Comparison of ENCODE assay signal across 1 cellular context in the genomic region with DNA sequence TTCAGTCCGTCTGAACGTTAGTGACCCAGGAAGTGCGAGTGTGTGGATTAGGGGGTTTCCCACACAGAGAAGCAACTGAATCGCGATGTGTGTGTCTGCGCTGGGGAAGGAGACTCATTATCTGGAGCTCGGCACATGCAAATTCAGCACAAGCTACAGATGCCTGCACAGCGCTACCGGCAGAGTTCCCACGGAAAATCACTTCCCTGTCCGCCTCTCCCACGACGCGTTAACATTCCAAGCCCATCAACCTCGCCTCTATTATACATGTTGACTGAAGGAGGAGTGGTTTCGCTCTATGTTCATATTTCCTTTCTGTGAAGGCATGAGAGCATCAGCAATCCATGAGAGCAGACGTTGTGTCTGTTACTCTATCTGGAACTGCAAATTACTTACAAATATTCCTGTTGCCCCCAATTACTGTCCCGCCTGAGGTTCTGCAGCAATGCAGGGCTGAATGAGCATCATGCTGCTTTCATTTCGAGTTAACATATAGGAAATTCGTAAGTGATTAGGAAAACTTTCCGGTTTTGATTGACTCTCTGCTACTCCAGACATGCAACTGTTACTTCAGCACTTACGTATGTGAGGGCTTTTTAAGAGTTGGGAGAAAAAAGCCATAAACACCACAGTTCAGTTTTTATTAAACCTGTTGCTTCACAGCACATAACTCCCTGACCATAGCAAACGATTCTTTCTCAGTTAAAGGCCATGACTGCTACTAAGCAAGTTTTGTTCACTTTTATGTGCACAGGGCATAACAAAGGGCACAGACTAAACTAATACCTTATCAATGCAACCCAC.
TF ChIP-seq lines count a peak whose summit lies in the region.

No MANE protein-coding gene starts in this region.

TF ChIP-seq in SK-N-SH treated with all-trans-retinoic acid at 6 μM for 48 hours, 23 proteins besides CTCF, POLR2A, EP300 and RAD21 (continued from another document):
- TF ChIP-seq PPARA (CRISPR knock-in tag; IDR thresholded peaks at IDR 0.05; ENCODE audit: borderline replicate concordance), result no peak
TF ChIP-seq in SK-N-SH treated with all-trans-retinoic acid at 6 μM for 48 hours: peak in this region for 0.
